In genomic region chr11:69641681-69642548, GRCh38 we compare ENCODE assay signal across 8 cellular contexts. TPM values are rescaled to one million over a fixed set of nuclear protein-coding genes. Genes with fewer than 3 reads are reported as not detected.
DNase-seq lines count a peak whose midpoint lies in the region; TF ChIP-seq lines count a peak whose summit lies in the region.

No MANE protein-coding gene starts in this region.

- peak overlapping the region; percentile 83 to 98 (median 94) for H3K4me3 ChIP-seq in fibroblast of lung (replicated peaks in 1 of 4; ENCODE audit: control extremely low read depth in 1 of 4, insufficient read depth in 1 of 4, low read depth in 3 of 4, low read length in 4 of 4)

- peak overlapping the region; percentile 98 for H3K27ac Mint-ChIP-seq in progenitor cell of endocrine pancreas

- DNase-seq in GM03348 (ENCODE audit: low spot score) (peak; percentile 48), RWPE1 (ENCODE audit: low spot score) (no peak), fibroblast of lung (ENCODE audit: low read depth in 2 of 2) (peak in 1 of 2 donors; percentile 44), progenitor cell of endocrine pancreas (ENCODE audit: low spot score, unreplicated experiment) (no peak), NCI-H2029 (lab: John Stamatoyannopoulos, UW) (no peak), iPS-NIHi11 (ENCODE audit: low spot score) (no peak), NCI-H146 (lab: John Stamatoyannopoulos, UW) (no peak), islet precursor cell (no peak)

- H3K9me3 ChIP-seq in fibroblast of lung (ENCODE audit: control insufficient read depth, insufficient read depth, low read depth, low read length), result no peaks in the 10 kb centered on the region

- peaks cover 2% of the 10 kb centered on the region for H4K20me1 ChIP-seq in fibroblast of lung (ENCODE audit: control insufficient read depth, extremely low read depth, insufficient read depth, low read length)

- H3K36me3 ChIP-seq in fibroblast of lung (ENCODE audit: control insufficient read depth, insufficient read depth, low read length), result peaks cover 21% of the 10 kb centered on the region

- no peak overlapping the region for H2AFZ ChIP-seq in fibroblast of lung (ENCODE audit: low read length)

- peaks cover 6% of the 10 kb centered on the region for H3K36me3 Mint-ChIP-seq in progenitor cell of endocrine pancreas (ENCODE audit: insufficient read depth)

- H3K4me2 ChIP-seq in fibroblast of lung (ENCODE audit: extremely low read depth, insufficient read depth, low read length), result no peak overlapping the region

- no peaks in the 10 kb centered on the region for H3K27me3 ChIP-seq in fibroblast of lung (ENCODE audit: control insufficient read depth, insufficient read depth, low read length)

- H3K9me3 Mint-ChIP-seq in progenitor cell of endocrine pancreas (ENCODE audit: low read depth), result no peaks in the 10 kb centered on the region

- H3K27ac ChIP-seq in RWPE1, result peak overlapping the region; percentile 87
- H3K27ac ChIP-seq in fibroblast of lung (ENCODE audit: insufficient read depth, low read length), result peak overlapping the region; percentile 95

- peaks cover 66% of the 10 kb centered on the region for H3K79me2 ChIP-seq in fibroblast of lung (ENCODE audit: control insufficient read depth, insufficient read depth, low read length)

- POLR2A ChIA-PET in RWPE1 (lab: Yijun Ruan, JAX; ENCODE audit: low non-redundant PET), result no interaction called here

- TF ChIP-seq CTCF in RWPE1 (conservative IDR thresholded peaks at IDR 0.05; ENCODE audit: low read depth) (no peak), fibroblast of lung (conservative IDR thresholded peaks at IDR 0.05 in 1 of 2, IDR thresholded peaks at IDR 0.05 in 1 of 2; ENCODE audit: low read depth in 1 of 2, low read length in 2 of 2) (no peak), progenitor cell of endocrine pancreas (IDR thresholded peaks at IDR 0.05; ENCODE audit: unreplicated experiment) (no peak)

- H3K4me3 Mint-ChIP-seq in progenitor cell of endocrine pancreas (ENCODE audit: low read depth), result peak overlapping the region; percentile 96

- CTCF ChIA-PET in RWPE1 (lab: Yijun Ruan, JAX), result interaction anchor here (0.7 kb wide), 1 partner anchor 162 kb away, joined by 3 read pairs; a partner anchor contains a TSS

- peak overlapping the region; percentile 96 for H3K9ac ChIP-seq in fibroblast of lung (ENCODE audit: insufficient read depth, low read length)

- H3K4me1 Mint-ChIP-seq in progenitor cell of endocrine pancreas (ENCODE audit: low read depth), result peaks cover 25% of the 10 kb centered on the region

- peaks cover 14% of the 10 kb centered on the region for H3K4me1 ChIP-seq in fibroblast of lung (ENCODE audit: control insufficient read depth, extremely low read depth, insufficient read depth, low read length)

- no peaks in the 10 kb centered on the region for H3K27me3 Mint-ChIP-seq in progenitor cell of endocrine pancreas

RNA-seq across cellular contexts. Expression of gene CCND1, which starts 1.0 kb away (rescaled TPM):
- 127 and 548 TPM in 2 replicates for total RNA-seq in fibroblast of lung
- polyA plus RNA-seq in fibroblast of lung, result 322 and 523 TPM in 2 replicates
- 342 and 554 TPM in 2 replicates for polyA plus RNA-seq in fibroblast of lung (2012)
- polyA minus RNA-seq in fibroblast of lung (ENCODE audit: low replicate concordance), result 590 and 1,076 TPM in 2 replicates
- 409 and 437 TPM in 2 replicates for total RNA-seq in progenitor cell of endocrine pancreas

RNA-seq across cellular contexts. Expression of gene LTO1, which starts 33.2 kb away (rescaled TPM):
- 20.3 and 25.4 TPM in 2 replicates for total RNA-seq in fibroblast of lung
- polyA plus RNA-seq in fibroblast of lung, result 18.1 and 19.5 TPM in 2 replicates
- 14.2 and 15.0 TPM in 2 replicates for polyA plus RNA-seq in fibroblast of lung (2012)
- polyA minus RNA-seq in fibroblast of lung (ENCODE audit: low replicate concordance), result 4.1 and 5.0 TPM in 2 replicates
- 28.5 and 33.4 TPM in 2 replicates for total RNA-seq in progenitor cell of endocrine pancreas
